ENCODE assay signal across 8 cellular contexts in genomic region chr4:112145820-112146813, GRCh38. TPM values are rescaled to one million over a fixed set of nuclear protein-coding genes. Genes with fewer than 3 reads are reported as not detected.
A peak's percentile ranks its signal among the peaks of the same experiment; 100 is the strongest.
DNase-seq lines count a peak whose midpoint lies in the region; ATAC-seq, FAIRE-seq and TF ChIP-seq lines count a peak whose summit lies in the region.

No MANE protein-coding gene starts in this region.

- peak overlapping the region; percentile 75 to 88 for H3K9ac ChIP-seq in kidney (ENCODE audit: low read length in 2 of 2)

- H3K27ac ChIP-seq in kidney (ENCODE audit: low read depth in 2 of 2, low read length in 2 of 2), result peak overlapping the region; percentile 84 to 85

- H3K4me1 ChIP-seq in kidney (ENCODE audit: control insufficient read depth in 1 of 2, insufficient read depth in 1 of 2, low read depth in 1 of 2, low read length in 2 of 2), result peaks cover 2 to 4% of the 10 kb centered on the region in 2 donors

- peak overlapping the region; percentile 72 for H3K4me3 ChIP-seq in GM06990 (replicated peaks; ENCODE audit: low read depth, low read length)
- H3K4me3 ChIP-seq in WI38 (ENCODE audit: low read depth, low read length), result peak overlapping the region; percentile 76
- H3K4me3 ChIP-seq in kidney (ENCODE audit: low read length in 2 of 2), result peak overlapping the region; percentile 93 to 96

- peaks cover 2% of the 10 kb centered on the region for H3K27me3 Mint-ChIP-seq in IgD-negative memory B cell

- H3K4me3 Mint-ChIP-seq in IgD-negative memory B cell, result peak overlapping the region; percentile 90 to 97 (median 96)

- H3K36me3 Mint-ChIP-seq in IgD-negative memory B cell, result no peaks in the 10 kb centered on the region

- no peak for FAIRE-seq in kidney (lab: Jason Lieb, UNC)

- H3K27ac Mint-ChIP-seq in IgD-negative memory B cell, result peak overlapping the region; percentile 65 to 89 (median 66)

- peaks cover 7 to 14% (median 11%) of the 10 kb centered on the region in 3 donors for H3K4me1 Mint-ChIP-seq in IgD-negative memory B cell

- H3K27me3 ChIP-seq in GM06990 (replicated peaks; ENCODE audit: control insufficient read depth, insufficient read depth, low read length), result no peaks in the 10 kb centered on the region

- no peaks in the 10 kb centered on the region for H3K9me3 ChIP-seq in kidney (ENCODE audit: control insufficient read depth in 1 of 2, low read length in 2 of 2)

- no peaks in the 10 kb centered on the region for H3K9me3 Mint-ChIP-seq in IgD-negative memory B cell

- no peaks in the 10 kb centered on the region for H3K36me3 ChIP-seq in GM06990 (ENCODE audit: control insufficient read depth, insufficient read depth, low read length)
- no peaks in the 10 kb centered on the region for H3K36me3 ChIP-seq in kidney (ENCODE audit: control insufficient read depth in 1 of 2, insufficient read depth in 2 of 2, low read length in 2 of 2)

- TF ChIP-seq CTCF in GM06990 (IDR thresholded peaks at IDR 0.05; ENCODE audit: insufficient read depth, low read length, poor library complexity, severe bottlenecking) (peak; percentile 19), WI38 (IDR thresholded peaks at IDR 0.05; ENCODE audit: low read depth, low read length) (no peak), kidney (IDR thresholded peaks at IDR 0.05; ENCODE audit: borderline replicate concordance, extremely low read depth, insufficient read depth) (no peak)

- intact Hi-C loops in kidney (cut with DNase I), result loop anchor here (10.0 kb wide), 1 partner anchor 79 kb away; no protein-coding TSS in a partner anchor

- DNase-seq in GM06990 (ENCODE audit: extremely low read depth, insufficient read length), result peak; percentile 77
- DNase-seq in central memory CD4-positive, alpha-beta T cell, result peak; percentile 65
- peak; percentile 82 for DNase-seq in kidney
- peak; percentile 69 to 70 for DNase-seq in stimulated activated CD4-positive, alpha-beta T cell treated with anti-CD3 and anti-CD28 coated beads, Interleukin-15, amount 100 ng/mL, for 48 hours (ENCODE audit: low read depth in 2 of 2)
- no peak for DNase-seq in A172 (ENCODE audit: low spot score)

- peak; percentile 58 for ATAC-seq in GM21723 (IDR thresholded peaks at IDR 0.05; ENCODE audit: unreplicated experiment)

RNA-seq across cellular contexts. Expression of gene FAM241A, which starts 0.9 kb away (rescaled TPM):
- polyA plus RNA-seq in IgD-negative memory B cell, result 1.2 TPM
- 2.9 TPM for total RNA-seq in kidney
- 1.9 TPM for polyA plus RNA-seq in kidney (ENCODE audit: insufficient read depth, low read depth, low replicate concordance)
- total RNA-seq in A172 (2014; rRNA removed; shearing (Covaris generic)), result 0.62 and 0.79 TPM in 2 replicates
